ENCODE assay signal across 2 cellular contexts in genomic region chr19:42207767-42208259, GRCh38.
TF ChIP-seq lines count a peak whose summit lies in the region.

No MANE protein-coding gene starts in this region.

TF ChIP-seq in A549, 52 proteins besides CTCF, POLR2A, EP300 and RAD21 (continued from another document):
- TF ChIP-seq TP53 (CRISPR knock-in tag; IDR thresholded peaks at IDR 0.05) = no peak
- TF ChIP-seq FOSL2 (IDR thresholded peaks at IDR 0.05) = no peak
- peak; percentile 49; the same call in 1 of the 2 replicates for TF ChIP-seq FOSL2 (CRISPR knock-in tag; IDR thresholded peaks at IDR 0.05)

TF ChIP-seq in HEK293T, 16 proteins besides CTCF, POLR2A, EP300 and RAD21:
- TF ChIP-seq PKNOX1 (IDR thresholded peaks at IDR 0.05) (no peak), ARNT (IDR thresholded peaks at IDR 0.05) (no peak), ELF4 (IDR thresholded peaks at IDR 0.05) (no peak), SP1 (IDR thresholded peaks at IDR 0.05) (no peak), CTBP1 (IDR thresholded peaks at IDR 0.05; ENCODE audit: borderline replicate concordance) (no peak), NFRKB (IDR thresholded peaks at IDR 0.05) (no peak), SUZ12 (IDR thresholded peaks at IDR 0.05) (no peak), LEF1 (IDR thresholded peaks at IDR 0.05; ENCODE audit: borderline replicate concordance) (no peak), HDGF (IDR thresholded peaks at IDR 0.05; ENCODE audit: borderline replicate concordance) (no peak), TARDBP (IDR thresholded peaks at IDR 0.05) (no peak), L3MBTL2 (conservative IDR thresholded peaks at IDR 0.05) (no peak), ZNF384 (IDR thresholded peaks at IDR 0.05) (no peak)
TF ChIP-seq in HEK293T: peak in this region for 0.
